In genomic region chr6:48774276-48774675, GRCh38 we compare ENCODE assay signal across 21 cellular contexts.
"Had no signal": no experiment of that assay in that cellular context is flagged by ENCODE, and none has a peak within 500 bp of the region (broad histone marks: within the 10 kb centered on the region; RNA-seq: fewer than 3 reads in every experiment).

No MANE protein-coding gene starts in this region.

- DNase-seq: Kasumi-1, KG1, MM.1S, NCI-H1092 treated with DMSO at 0.1 percent for 48 hours, NCI-H1436, NCI-H187, NCI-H2029, NCI-H2081 treated with DMSO at 0.1 percent for 48 hours, NCI-H2171, NCI-H226, NCI-H446, NCI-H510A, NCI-H524 treated with DMSO at 0.1 percent for 48 hours, NCI-H69, NCI-H774, Right ventricle myocardium superior, RPMI8226, SIG-M5, T-helper 2 cell had no signal

- H3K9me3 ChIP-seq: SJSA1 had no signal

- H3K36me3 ChIP-seq: SJSA1 had no signal

- H3K4me1 ChIP-seq: SJSA1 had no signal

- H3K4me3 ChIP-seq: SJSA1 had no signal

- H3K27ac ChIP-seq: HL-60, SJSA1 had no signal

- H3K27me3 ChIP-seq: SJSA1 had no signal
